30 cellular contexts compared by ENCODE assay signal in genomic region chr6:166601956-166602355, GRCh38.
"Had no signal": no experiment of that assay in that cellular context is flagged by ENCODE, and none has a peak within 500 bp of the region (broad histone marks: within the 10 kb centered on the region; RNA-seq: fewer than 3 reads in every experiment).

No MANE protein-coding gene starts in this region.

- H3K9me3 Mint-ChIP-seq: activated CD4-positive, alpha-beta memory T cell treated with anti-CD3 and anti-CD28 coated beads for 36 hours; activated CD4-positive, alpha-beta T cell treated with anti-CD3 and anti-CD28 coated beads, Interleukin-2, amount 10 ng/mL, durations not matched to agents 24 days and 14 days; activated T-cell treated with anti-CD3 and anti-CD28 coated beads, Interleukin-2, amount 50 U/mL, for 4 hours; activated T-helper 17 cell treated with anti-CD3 and anti-CD28 coated beads, Interleukin-2, amount 50 U/mL, for 72 hours; dendritic cell treated with granulocyte-macrophage colony-stimulating factor and Interleukin-4, amounts not matched to agents 40 ng/mL and 50 ng/mL, for 4 days had no signal

- H3K36me3 Mint-ChIP-seq: activated CD4-positive, alpha-beta memory T cell treated with anti-CD3 and anti-CD28 coated beads for 36 hours had no signal

- ATAC-seq: activated CD4-positive, alpha-beta T cell treated with anti-CD3 and anti-CD28 coated beads for 36 hours; activated CD8-positive, alpha-beta T cell treated with anti-CD3 and anti-CD28 coated beads, Interleukin-2, amount 10 ng/mL, durations not matched to agents 7 days and 5 days; activated T-cell treated with anti-CD3 and anti-CD28 coated beads, Interleukin-2, amount 50 U/mL, for 4 hours; activated T-helper 17 cell treated with anti-CD3 and anti-CD28 coated beads, Interleukin-2, amount 50 U/mL, for 72 hours; foreskin keratinocyte; gastrocnemius medialis; heart left ventricle had no signal

- H3K4me1 ChIP-seq: foreskin keratinocyte had no signal

- H3K4me3 ChIP-seq: cardiac muscle cell, coronary artery, dorsolateral prefrontal cortex, esophagus muscularis mucosa, gastrocnemius medialis, heart left ventricle had no signal

- H3K27me3 Mint-ChIP-seq: activated CD4-positive, alpha-beta memory T cell treated with anti-CD3 and anti-CD28 coated beads for 36 hours; activated CD4-positive, alpha-beta T cell treated with anti-CD3 and anti-CD28 coated beads for 36 hours; activated naive CD8-positive, alpha-beta T cell; activated T-helper 17 cell treated with anti-CD3 and anti-CD28 coated beads, Interleukin-2, amount 50 U/mL, for 72 hours had no signal

- H3K27me3 ChIP-seq: cardiac muscle cell, dorsolateral prefrontal cortex, esophagus muscularis mucosa, foreskin keratinocyte, gastrocnemius medialis, heart left ventricle had no signal

- FAIRE-seq: astrocyte had no signal

- H3K9me3 ChIP-seq: esophagus muscularis mucosa, gastrocnemius medialis, heart left ventricle had no signal

- H3K4me3 Mint-ChIP-seq: activated CD4-positive, alpha-beta memory T cell treated with anti-CD3 and anti-CD28 coated beads for 36 hours; activated CD4-positive, alpha-beta T cell treated with anti-CD3 and anti-CD28 coated beads for 36 hours; activated CD4-positive, alpha-beta T cell treated with anti-CD3 and anti-CD28 coated beads, Interleukin-2, amount 10 ng/mL, durations not matched to agents 24 days and 14 days; activated CD8-positive, alpha-beta T cell treated with anti-CD3 and anti-CD28 coated beads, Interleukin-2, amount 10 ng/mL, durations not matched to agents 7 days and 5 days; activated naive CD8-positive, alpha-beta T cell; activated T-cell treated with anti-CD3 and anti-CD28 coated beads, Interleukin-2, amount 50 U/mL, for 4 hours; activated T-helper 17 cell treated with anti-CD3 and anti-CD28 coated beads, Interleukin-2, amount 50 U/mL, for 72 hours; dendritic cell treated with granulocyte-macrophage colony-stimulating factor and Interleukin-4, amounts not matched to agents 40 ng/mL and 50 ng/mL, for 4 days had no signal

- DNase-seq: activated CD4-positive, alpha-beta memory T cell treated with anti-CD3 and anti-CD28 coated beads for 36 hours; activated CD4-positive, alpha-beta T cell treated with anti-CD3 and anti-CD28 coated beads for 36 hours; activated CD4-positive, alpha-beta T cell treated with anti-CD3 and anti-CD28 coated beads, Interleukin-2, amount 10 ng/mL, durations not matched to agents 24 days and 14 days; activated CD4-positive, CD25-positive, alpha-beta regulatory T cell; activated CD4-positive, CD25-positive, alpha-beta regulatory T cell treated with anti-CD3 and anti-CD28 coated beads, Interleukin-2, amount 50 U/mL, for 72 hours; activated CD8-positive, alpha-beta T cell treated with anti-CD3 and anti-CD28 coated beads, Interleukin-2, amount 10 ng/mL, durations not matched to agents 7 days and 5 days; activated effector memory CD4-positive, alpha-beta T cell treated with Interleukin-2 at 50 U/mL for 16 hours; activated gamma-delta T cell treated with Interleukin-2 at 50 U/mL for 16 hours; activated naive CD4-positive, alpha-beta T cell treated with anti-CD3 and anti-CD28 coated beads, Interleukin-2, amount 50 U/mL, for 16 hours; activated naive CD4-positive, alpha-beta T cell treated with Interleukin-2 at 50 U/mL for 16 hours; activated T-cell treated with anti-CD3 and anti-CD28 coated beads, Interleukin-2, amount 50 U/mL, for 4 hours; amniotic stem cell; anterior cingulate cortex; central memory CD4-positive, alpha-beta T cell; cerebellar nuclear complex; dorsolateral prefrontal cortex; effector memory CD4-positive, alpha-beta T cell; erythroblast; foreskin keratinocyte; gastrocnemius medialis; glutamatergic neuron; heart left ventricle; T-helper 2 cell had no signal

- H3K27ac Mint-ChIP-seq: activated CD4-positive, alpha-beta memory T cell treated with anti-CD3 and anti-CD28 coated beads for 36 hours; activated CD4-positive, alpha-beta T cell treated with anti-CD3 and anti-CD28 coated beads for 36 hours; activated CD4-positive, alpha-beta T cell treated with anti-CD3 and anti-CD28 coated beads, Interleukin-2, amount 10 ng/mL, durations not matched to agents 24 days and 14 days; activated CD8-positive, alpha-beta T cell treated with anti-CD3 and anti-CD28 coated beads, Interleukin-2, amount 10 ng/mL, durations not matched to agents 7 days and 5 days; activated naive CD8-positive, alpha-beta T cell; activated T-helper 17 cell treated with anti-CD3 and anti-CD28 coated beads, Interleukin-2, amount 50 U/mL, for 72 hours; dendritic cell treated with granulocyte-macrophage colony-stimulating factor and Interleukin-4, amounts not matched to agents 40 ng/mL and 50 ng/mL, for 4 days had no signal

- H3K4me1 Mint-ChIP-seq: activated CD4-positive, alpha-beta T cell treated with anti-CD3 and anti-CD28 coated beads for 36 hours; activated CD4-positive, alpha-beta T cell treated with anti-CD3 and anti-CD28 coated beads, Interleukin-2, amount 10 ng/mL, durations not matched to agents 24 days and 14 days had no signal

- H3K27ac ChIP-seq: cardiac muscle cell, coronary artery, esophagus muscularis mucosa, foreskin keratinocyte, gastrocnemius medialis, heart left ventricle had no signal

- H3K36me3 ChIP-seq: cardiac muscle cell, esophagus muscularis mucosa, gastrocnemius medialis, heart left ventricle had no signal
